8 cellular contexts compared by ENCODE assay signal in genomic region chr15:94670436-94671034, GRCh38.
DNase-seq lines count a peak whose midpoint lies in the region; ATAC-seq and TF ChIP-seq lines count a peak whose summit lies in the region.

No MANE protein-coding gene starts in this region.

- no peaks in the 10 kb centered on the region for H3K27me3 ChIP-seq in fibroblast of lung (ENCODE audit: control insufficient read depth, insufficient read depth, low read length)

- TF ChIP-seq CTCF in fibroblast of lung (conservative IDR thresholded peaks at IDR 0.05 in 1 of 2, IDR thresholded peaks at IDR 0.05 in 1 of 2; ENCODE audit: low read depth in 1 of 2, low read length in 2 of 2) = peak; percentile 53 to 70

- H3K27ac ChIP-seq in fibroblast of lung (ENCODE audit: insufficient read depth, low read length) = no peak overlapping the region

- H3K4me2 ChIP-seq in fibroblast of lung (ENCODE audit: extremely low read depth, insufficient read depth, low read length) = no peak overlapping the region

- no peaks in the 10 kb centered on the region for H3K9me3 ChIP-seq in fibroblast of lung (ENCODE audit: control insufficient read depth, insufficient read depth, low read depth, low read length)

- H3K79me2 ChIP-seq in fibroblast of lung (ENCODE audit: control insufficient read depth, insufficient read depth, low read length) = no peaks in the 10 kb centered on the region

- H3K4me3 ChIP-seq in fibroblast of lung (replicated peaks in 1 of 4; ENCODE audit: control extremely low read depth in 1 of 4, insufficient read depth in 1 of 4, low read depth in 3 of 4, low read length in 4 of 4) = no peak overlapping the region

- no peak for ATAC-seq in GM18511 (IDR thresholded peaks at IDR 0.05; ENCODE audit: unreplicated experiment)

- no peak overlapping the region for H3K9ac ChIP-seq in fibroblast of lung (ENCODE audit: insufficient read depth, low read length)

- H3K4me1 ChIP-seq in fibroblast of lung (ENCODE audit: control insufficient read depth, extremely low read depth, insufficient read depth, low read length) = peaks cover 2% of the 10 kb centered on the region

- peak; percentile 70 for DNase-seq in GM03348 (ENCODE audit: low spot score)
- peak; percentile 10 for DNase-seq in HS-5 (ENCODE audit: low read depth)
- peak; percentile 58 for DNase-seq in RKO (ENCODE audit: low spot score)
- DNase-seq in fibroblast of lung (ENCODE audit: low read depth in 2 of 2) = peak; percentile 32 to 74
- DNase-seq in pons (ENCODE audit: low spot score) = peak; percentile 67
- no peak for DNase-seq in stimulated activated CD4-positive, alpha-beta T cell treated with anti-CD3 and anti-CD28 coated beads, Interleukin-1b, Interleukin-23, amount 100 ng/mL, for 48 hours
- no peak for DNase-seq in T-helper 9 cell

- H3K36me3 ChIP-seq in fibroblast of lung (ENCODE audit: control insufficient read depth, insufficient read depth, low read length) = no peaks in the 10 kb centered on the region

- H2AFZ ChIP-seq in fibroblast of lung (ENCODE audit: low read length) = no peak overlapping the region

- H4K20me1 ChIP-seq in fibroblast of lung (ENCODE audit: control insufficient read depth, extremely low read depth, insufficient read depth, low read length) = no peaks in the 10 kb centered on the region

Comparison
In these comparisons a context has a peak if more than half of its experiments do, and no peak if none do; other contexts are left out.
1. DNase-seq: peak in GM03348 (single experiment), HS-5 (single experiment), RKO (single experiment), fibroblast of lung (2 of 2) and pons (single experiment); none in stimulated activated CD4-positive, alpha-beta T cell treated with anti-CD3 and anti-CD28 coated beads, Interleukin-1b, Interleukin-23, amount 100 ng/mL, for 48 hours (single experiment) and T-helper 9 cell (single experiment).